ENCODE assay signal across 28 cellular contexts in genomic region chr11:15912825-15913224, GRCh38.
A peak's percentile ranks its signal among the peaks of the same experiment; 100 is the strongest.
DNase-seq lines count a peak whose midpoint lies in the region; ATAC-seq and TF ChIP-seq lines count a peak whose summit lies in the region.
"Had no signal": no experiment of that assay in that cellular context is flagged by ENCODE, and none has a peak within 500 bp of the region (broad histone marks: within the 10 kb centered on the region; RNA-seq: fewer than 3 reads in every experiment).

No MANE protein-coding gene starts in this region.

- H3K4me3 Mint-ChIP-seq in stimulated activated naive CD8-positive, alpha-beta T cell treated with anti-CD3 and anti-CD28 coated beads, Interleukin-15, amount 100 ng/mL, for 72 hours: no peak overlapping the region
- H3K4me3 Mint-ChIP-seq in neural crest cell: no peak overlapping the region
- H3K4me3 Mint-ChIP-seq: activated CD4-positive, alpha-beta T cell treated with anti-CD3 and anti-CD28 coated beads for 36 hours; activated naive CD8-positive, alpha-beta T cell treated with anti-CD3 and anti-CD28 coated beads, Interleukin-2, amount 10 ng/mL, durations not matched to agents 7 days and 5 days; B cell; CD8-positive, alpha-beta T cell; stimulated activated naive CD8-positive, alpha-beta T cell treated with anti-CD3 and anti-CD28 coated beads, Interleukin-15, Interleukin-2, amounts not matched to agents 100 ng/mL and 50 ng/mL, for 24 hours; T-helper 17 cell had no signal

- peak; percentile 10 for ATAC-seq in stimulated activated naive CD8-positive, alpha-beta T cell treated with anti-CD3 and anti-CD28 coated beads, Interleukin-15, amount 100 ng/mL, for 72 hours
- ATAC-seq in stimulated activated naive CD8-positive, alpha-beta T cell treated with anti-CD3 and anti-CD28 coated beads, Interleukin-15, Interleukin-2, amounts not matched to agents 100 U/mL and 50 U/mL, for 24 hours: no peak
- ATAC-seq in gastroesophageal sphincter: peak; percentile 65
- ATAC-seq: activated CD4-positive, alpha-beta T cell treated with anti-CD3 and anti-CD28 coated beads for 36 hours; CD8-positive, alpha-beta T cell; lower lobe of right lung; T-helper 17 cell had no signal

- peaks cover 2% of the 10 kb centered on the region for H3K36me3 Mint-ChIP-seq in neural crest cell (ENCODE audit: low read depth)
- H3K36me3 Mint-ChIP-seq: activated naive CD8-positive, alpha-beta T cell treated with anti-CD3 and anti-CD28 coated beads, Interleukin-2, amount 10 ng/mL, durations not matched to agents 7 days and 5 days; CD8-positive, alpha-beta T cell had no signal

- no peak for TF ChIP-seq EP300 in gastroesophageal sphincter (IDR thresholded peaks at IDR 0.05)

- DNase-seq in stimulated activated naive CD8-positive, alpha-beta T cell treated with anti-CD3 and anti-CD28 coated beads, Interleukin-15, amount 100 ng/mL, for 72 hours: no peak
- DNase-seq in stimulated activated naive CD8-positive, alpha-beta T cell treated with anti-CD3 and anti-CD28 coated beads, Interleukin-15, Interleukin-2, amounts not matched to agents 100 U/mL and 50 U/mL, for 24 hours: no peak
- no peak for DNase-seq in neural crest cell (ENCODE audit: low read depth, low spot score)
- no peak for DNase-seq in OCI-M1 (lab: John Stamatoyannopoulos, UW)
- no peak for DNase-seq in DMS53 treated with DMSO at 0.1 percent for 48 hours (lab: John Stamatoyannopoulos, UW; ENCODE audit: unreplicated experiment)
- no peak for DNase-seq in activated CD4-positive, CD25-positive, alpha-beta regulatory T cell (lab: John Stamatoyannopoulos, UW)
- DNase-seq in LoVo (ENCODE audit: low spot score): no peak
- DNase-seq: activated CD4-positive, alpha-beta T cell treated with anti-CD3 and anti-CD28 coated beads for 36 hours; activated gamma-delta T cell; activated naive CD8-positive, alpha-beta T cell treated with anti-CD3 and anti-CD28 coated beads, Interleukin-2, amount 10 ng/mL, durations not matched to agents 7 days and 5 days; activated T-cell treated with anti-CD3 and anti-CD28 coated beads for 4 hours; CD8-positive, alpha-beta T cell; cerebellar nuclear complex; H7; KBM-7; lower lobe of right lung; MG63; NCI-H1417; NCI-H510A; T-helper 17 cell; transverse colon had no signal

- H3K36me3 ChIP-seq in gastroesophageal sphincter: no peaks in the 10 kb centered on the region
- H3K36me3 ChIP-seq: lower lobe of right lung, MG63, transverse colon had no signal

- H3K9me3 ChIP-seq in gastroesophageal sphincter: peaks cover 0 to 4% (median 0%) of the 10 kb centered on the region in 3 donors
- H3K9me3 ChIP-seq: lower lobe of right lung, MG63, transverse colon had no signal

- H3K9me3 Mint-ChIP-seq in stimulated activated naive CD8-positive, alpha-beta T cell treated with anti-CD3 and anti-CD28 coated beads, Interleukin-15, amount 100 ng/mL, for 72 hours: no peaks in the 10 kb centered on the region
- H3K9me3 Mint-ChIP-seq in neural crest cell: peaks cover 4% of the 10 kb centered on the region
- H3K9me3 Mint-ChIP-seq: activated naive CD8-positive, alpha-beta T cell treated with anti-CD3 and anti-CD28 coated beads, Interleukin-2, amount 10 ng/mL, durations not matched to agents 7 days and 5 days; stimulated activated naive CD8-positive, alpha-beta T cell treated with anti-CD3 and anti-CD28 coated beads, Interleukin-15, Interleukin-2, amounts not matched to agents 100 ng/mL and 50 ng/mL, for 24 hours had no signal

- H3K4me3 ChIP-seq in gastroesophageal sphincter: no peak overlapping the region
- H3K4me3 ChIP-seq: lower lobe of right lung, MG63, SK-N-MC, skin epidermis, transverse colon had no signal

- H3K27me3 Mint-ChIP-seq in stimulated activated naive CD8-positive, alpha-beta T cell treated with anti-CD3 and anti-CD28 coated beads, Interleukin-15, amount 100 ng/mL, for 72 hours: no peaks in the 10 kb centered on the region
- H3K27me3 Mint-ChIP-seq in neural crest cell (ENCODE audit: low read depth): no peaks in the 10 kb centered on the region
- H3K27me3 Mint-ChIP-seq: activated CD4-positive, alpha-beta T cell treated with anti-CD3 and anti-CD28 coated beads for 36 hours; activated naive CD8-positive, alpha-beta T cell treated with anti-CD3 and anti-CD28 coated beads, Interleukin-2, amount 10 ng/mL, durations not matched to agents 7 days and 5 days; B cell; stimulated activated naive CD8-positive, alpha-beta T cell treated with anti-CD3 and anti-CD28 coated beads, Interleukin-15, Interleukin-2, amounts not matched to agents 100 ng/mL and 50 ng/mL, for 24 hours; T-helper 17 cell had no signal

- peaks cover 0 to 27% (median 0%) of the 10 kb centered on the region in 3 donors for H3K4me1 ChIP-seq in gastroesophageal sphincter
- H3K4me1 ChIP-seq: lower lobe of right lung, transverse colon had no signal

- TF ChIP-seq POLR2A in gastroesophageal sphincter (IDR thresholded peaks at IDR 0.05): no peak

- no CpG with 5 or more reads among the region's 7 CpGs for WGBS in gastroesophageal sphincter (ENCODE audit: low coverage in 1 of 2), 2 donors

- H3K27ac Mint-ChIP-seq in stimulated activated naive CD8-positive, alpha-beta T cell treated with anti-CD3 and anti-CD28 coated beads, Interleukin-15, amount 100 ng/mL, for 72 hours: peak overlapping the region in 1 of 2 donors; percentile 64
- peak overlapping the region; percentile 58 for H3K27ac Mint-ChIP-seq in neural crest cell (ENCODE audit: unreplicated experiment)
- H3K27ac Mint-ChIP-seq: activated CD4-positive, alpha-beta T cell treated with anti-CD3 and anti-CD28 coated beads for 36 hours; activated naive CD8-positive, alpha-beta T cell treated with anti-CD3 and anti-CD28 coated beads, Interleukin-2, amount 10 ng/mL, durations not matched to agents 7 days and 5 days; B cell; CD8-positive, alpha-beta T cell; progenitor cell of endocrine pancreas; stimulated activated naive CD8-positive, alpha-beta T cell treated with anti-CD3 and anti-CD28 coated beads, Interleukin-15, Interleukin-2, amounts not matched to agents 100 ng/mL and 50 ng/mL, for 24 hours; T-helper 17 cell had no signal

- H3K27ac ChIP-seq in gastroesophageal sphincter: peak overlapping the region in 1 of 4 donors; percentile 55
- H3K27ac ChIP-seq: lower lobe of right lung, RWPE1, SK-N-MC, skin epidermis, transverse colon had no signal

- TF ChIP-seq CTCF in gastroesophageal sphincter (IDR thresholded peaks at IDR 0.05) (no peak), neural crest cell (conservative IDR thresholded peaks at IDR 0.05) (no peak)

- no peaks in the 10 kb centered on the region for H3K4me1 Mint-ChIP-seq in stimulated activated naive CD8-positive, alpha-beta T cell treated with anti-CD3 and anti-CD28 coated beads, Interleukin-15, amount 100 ng/mL, for 72 hours
- H3K4me1 Mint-ChIP-seq in neural crest cell: peaks cover 6% of the 10 kb centered on the region
- H3K4me1 Mint-ChIP-seq: activated CD4-positive, alpha-beta T cell treated with anti-CD3 and anti-CD28 coated beads for 36 hours; activated naive CD8-positive, alpha-beta T cell treated with anti-CD3 and anti-CD28 coated beads, Interleukin-2, amount 10 ng/mL, durations not matched to agents 7 days and 5 days; B cell; T-helper 17 cell had no signal

- no peaks in the 10 kb centered on the region for H3K27me3 ChIP-seq in gastroesophageal sphincter
- H3K27me3 ChIP-seq: MG63, transverse colon had no signal
